In the genomic region with DNA sequence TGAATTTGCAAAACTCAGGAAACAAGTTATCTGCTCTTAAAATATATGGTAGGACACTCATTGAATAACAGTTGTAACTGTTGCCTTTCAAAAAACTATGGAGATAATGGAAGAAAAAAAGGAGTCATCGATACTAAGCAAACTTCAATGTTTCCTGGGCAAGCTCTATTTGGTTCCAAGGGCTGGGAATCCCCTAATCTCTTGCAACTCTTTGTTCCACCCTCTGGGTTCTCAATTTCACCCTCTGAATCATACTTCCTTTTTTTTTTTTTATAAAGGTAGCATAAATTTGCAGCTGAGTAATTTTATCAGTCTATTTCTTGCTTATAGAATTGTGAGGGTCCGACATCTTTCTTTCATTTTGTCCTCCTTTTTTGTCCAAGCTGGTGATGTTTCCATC, we compare ENCODE assay signal across 17 cellular contexts. TPM values are rescaled to one million over a fixed set of nuclear protein-coding genes. Genes with fewer than 3 reads are reported as not detected.
DNase-seq lines count a peak whose midpoint lies in the region; TF ChIP-seq lines count a peak whose summit lies in the region.
"Had no signal": no experiment of that assay in that cellular context is flagged by ENCODE, and none has a peak within 500 bp of the region (broad histone marks: within the 10 kb centered on the region; RNA-seq: fewer than 3 reads in every experiment).

No MANE protein-coding gene starts in this region.

- no peak overlapping the region for H3K4me3 Mint-ChIP-seq in activated naive CD4-positive, alpha-beta T cell treated with anti-CD3 and anti-CD28 coated beads, Interleukin-2, amount 50 U/mL, for 24 hours
- H3K4me3 Mint-ChIP-seq in activated naive CD4-positive, alpha-beta T cell treated with anti-CD3 and anti-CD28 coated beads, Interleukin-2, amount 10 ng/mL, durations not matched to agents 7 days and 5 days, result no peak overlapping the region
- no peak overlapping the region for H3K4me3 Mint-ChIP-seq in stimulated activated naive CD8-positive, alpha-beta T cell treated with anti-CD3 and anti-CD28 coated beads, Interleukin-15, Interleukin-2, amounts not matched to agents 100 ng/mL and 50 ng/mL, for 24 hours
- H3K4me3 Mint-ChIP-seq: nephron progenitor cell had no signal

- no peaks in the 10 kb centered on the region for H3K36me3 Mint-ChIP-seq in activated naive CD4-positive, alpha-beta T cell treated with anti-CD3 and anti-CD28 coated beads, Interleukin-2, amount 50 U/mL, for 24 hours
- no peaks in the 10 kb centered on the region for H3K36me3 Mint-ChIP-seq in activated naive CD4-positive, alpha-beta T cell treated with anti-CD3 and anti-CD28 coated beads, Interleukin-2, amount 10 ng/mL, durations not matched to agents 7 days and 5 days
- H3K36me3 Mint-ChIP-seq in stimulated activated naive CD8-positive, alpha-beta T cell treated with anti-CD3 and anti-CD28 coated beads, Interleukin-15, Interleukin-2, amounts not matched to agents 100 ng/mL and 50 ng/mL, for 24 hours (ENCODE audit: low read depth), result no peaks in the 10 kb centered on the region

- H3K9me3 ChIP-seq in MM.1S (replicated peaks; ENCODE audit: insufficient read depth, low read length), result no peaks in the 10 kb centered on the region
- H3K9me3 ChIP-seq: SK-N-SH had no signal

- H3K4me1 ChIP-seq in MM.1S (ENCODE audit: low read length), result peaks cover 5% of the 10 kb centered on the region; the same call in 1 of the 2 replicates

- H3K27ac ChIP-seq in MM.1S (ENCODE audit: low read length) (no peak overlapping the region), coronary artery (no peak overlapping the region)
- H3K27ac ChIP-seq: skin epidermis had no signal

- no peaks in the 10 kb centered on the region for H4K20me1 ChIP-seq in MM.1S (ENCODE audit: insufficient read depth, low read length)

- no peak for DNase-seq in activated naive CD4-positive, alpha-beta T cell treated with anti-CD3 and anti-CD28 coated beads, Interleukin-2, amount 10 ng/mL, durations not matched to agents 7 days and 5 days
- DNase-seq in MM.1S (no peak), dermis blood vessel endothelial cell (peak; percentile 46), coronary artery (ENCODE audit: low spot score) (no peak), hippocampal formation (lab: John Stamatoyannopoulos, UW) (no peak)
- DNase-seq in NK-92 treated with Interleukin-12 subunit alpha and Interleukin-12 subunit beta, amount 100 ng/mL, for 24 hours (lab: John Stamatoyannopoulos, UW), result no peak
- DNase-seq: activated CD4-positive, alpha-beta T cell treated with anti-CD3 and anti-CD28 coated beads for 1 hour; DND-41; kidney glomerular epithelial cell; NCI-H1417 treated with DMSO at 0.1 percent for 48 hours; NCI-H526; nephron progenitor cell; SK-N-SH had no signal

- no peaks in the 10 kb centered on the region for H3K79me2 ChIP-seq in MM.1S (ENCODE audit: low read length)

- peak overlapping the region; percentile 81 for H3K27ac Mint-ChIP-seq in activated naive CD4-positive, alpha-beta T cell treated with anti-CD3 and anti-CD28 coated beads, Interleukin-2, amount 50 U/mL, for 24 hours
- H3K27ac Mint-ChIP-seq in activated naive CD4-positive, alpha-beta T cell treated with anti-CD3 and anti-CD28 coated beads, Interleukin-2, amount 10 ng/mL, durations not matched to agents 7 days and 5 days, result no peak overlapping the region
- peak overlapping the region; percentile 15 for H3K27ac Mint-ChIP-seq in stimulated activated naive CD8-positive, alpha-beta T cell treated with anti-CD3 and anti-CD28 coated beads, Interleukin-15, Interleukin-2, amounts not matched to agents 100 ng/mL and 50 ng/mL, for 24 hours
- H3K27ac Mint-ChIP-seq: nephron progenitor cell had no signal

- no peak for TF ChIP-seq CTCF in MM.1S (IDR thresholded peaks at IDR 0.05; ENCODE audit: low read length)
- TF ChIP-seq CTCF in coronary artery (IDR thresholded peaks at IDR 0.05), result no peak

- peaks cover 13% of the 10 kb centered on the region for H3K4me1 Mint-ChIP-seq in activated naive CD4-positive, alpha-beta T cell treated with anti-CD3 and anti-CD28 coated beads, Interleukin-2, amount 50 U/mL, for 24 hours
- peaks cover 3% of the 10 kb centered on the region for H3K4me1 Mint-ChIP-seq in activated naive CD4-positive, alpha-beta T cell treated with anti-CD3 and anti-CD28 coated beads, Interleukin-2, amount 10 ng/mL, durations not matched to agents 7 days and 5 days
- peaks cover 17% of the 10 kb centered on the region for H3K4me1 Mint-ChIP-seq in stimulated activated naive CD8-positive, alpha-beta T cell treated with anti-CD3 and anti-CD28 coated beads, Interleukin-15, Interleukin-2, amounts not matched to agents 100 ng/mL and 50 ng/mL, for 24 hours (ENCODE audit: low read depth)
- H3K4me1 Mint-ChIP-seq: nephron progenitor cell had no signal

- H3K9me3 Mint-ChIP-seq in activated naive CD4-positive, alpha-beta T cell treated with anti-CD3 and anti-CD28 coated beads, Interleukin-2, amount 50 U/mL, for 24 hours, result peaks cover 9% of the 10 kb centered on the region
- H3K9me3 Mint-ChIP-seq in activated naive CD4-positive, alpha-beta T cell treated with anti-CD3 and anti-CD28 coated beads, Interleukin-2, amount 10 ng/mL, durations not matched to agents 7 days and 5 days, result no peaks in the 10 kb centered on the region
- H3K9me3 Mint-ChIP-seq in stimulated activated naive CD8-positive, alpha-beta T cell treated with anti-CD3 and anti-CD28 coated beads, Interleukin-15, Interleukin-2, amounts not matched to agents 100 ng/mL and 50 ng/mL, for 24 hours, result no peaks in the 10 kb centered on the region

- H2AFZ ChIP-seq in MM.1S (ENCODE audit: low read length), result 0 out of 2 replicates have a peak overlapping the region, but pooled peaks have one; percentile 14

- no peaks in the 10 kb centered on the region for H3K36me3 ChIP-seq in MM.1S (replicated peaks; ENCODE audit: insufficient read depth, low read length)

- H3K27me3 ChIP-seq in MM.1S (replicated peaks; ENCODE audit: insufficient read depth, low read length), result no peaks in the 10 kb centered on the region

- H3K9ac ChIP-seq in MM.1S (ENCODE audit: low read length), result no peak overlapping the region
- H3K9ac ChIP-seq: SK-N-SH had no signal

- H3K4me3 ChIP-seq in MM.1S (ENCODE audit: low read length) (no peak overlapping the region), coronary artery (no peak overlapping the region)
- H3K4me3 ChIP-seq: skin epidermis had no signal

- peaks cover 9% of the 10 kb centered on the region for H3K27me3 Mint-ChIP-seq in activated naive CD4-positive, alpha-beta T cell treated with anti-CD3 and anti-CD28 coated beads, Interleukin-2, amount 50 U/mL, for 24 hours
- H3K27me3 Mint-ChIP-seq in activated naive CD4-positive, alpha-beta T cell treated with anti-CD3 and anti-CD28 coated beads, Interleukin-2, amount 10 ng/mL, durations not matched to agents 7 days and 5 days, result peaks cover 32% of the 10 kb centered on the region
- H3K27me3 Mint-ChIP-seq in stimulated activated naive CD8-positive, alpha-beta T cell treated with anti-CD3 and anti-CD28 coated beads, Interleukin-15, Interleukin-2, amounts not matched to agents 100 ng/mL and 50 ng/mL, for 24 hours, result peaks cover 52% of the 10 kb centered on the region

- H3F3A ChIP-seq in MM.1S (ENCODE audit: insufficient read depth, low read length), result no peaks in the 10 kb centered on the region

- no peaks in the 10 kb centered on the region for H3K9me2 ChIP-seq in MM.1S (replicated peaks; ENCODE audit: insufficient read depth, low read length)
- H3K9me2 ChIP-seq: SK-N-SH had no signal

- CTCF ChIA-PET in activated naive CD4-positive, alpha-beta T cell treated with anti-CD3 and anti-CD28 coated beads, Interleukin-2, amount 10 ng/mL, durations not matched to agents 7 days and 5 days (lab: Charles Lee), result no interaction called here

- peak overlapping the region; percentile 8; the same call in 1 of the 2 replicates for H3K4me2 ChIP-seq in MM.1S (ENCODE audit: low read depth, low read length)
- H3K4me2 ChIP-seq: SK-N-SH had no signal

RNA-seq across cellular contexts. Expression of a gene that starts 36.7 kb away (rescaled TPM):
- not detected in 2 replicates for total RNA-seq in dermis blood vessel endothelial cell
- total RNA-seq: dermis microvascular lymphatic vessel endothelial cell had no signal
